Comparison of ENCODE assay signal across 17 cellular contexts in genomic region chr10:93812664-93813338, GRCh38. TPM values are rescaled to one million over a fixed set of nuclear protein-coding genes. Genes with fewer than 3 reads are reported as not detected.
"Had no signal": no experiment of that assay in that cellular context is flagged by ENCODE, and none has a peak within 500 bp of the region (broad histone marks: within the 10 kb centered on the region; RNA-seq: fewer than 3 reads in every experiment).

No MANE protein-coding gene starts in this region.

- FAIRE-seq: colon, endometrium had no signal

- DNase-seq: effector CD8-positive, alpha-beta T cell; esophagus squamous epithelium; sigmoid colon had no signal

- H3K4me3 ChIP-seq: body of pancreas, esophagus squamous epithelium, gastrocnemius medialis, ovary, sigmoid colon, smooth muscle cell, upper lobe of left lung, vagina had no signal

- H3K9me3 ChIP-seq: body of pancreas, esophagus squamous epithelium, gastrocnemius medialis, ovary, sigmoid colon, upper lobe of left lung, vagina had no signal

- H3K36me3 ChIP-seq: esophagus squamous epithelium, gastrocnemius medialis, ovary, sigmoid colon, upper lobe of left lung, vagina, WERI-Rb-1 had no signal

- H3K27me3 ChIP-seq: body of pancreas, gastrocnemius medialis, ovary, sigmoid colon, upper lobe of left lung, vagina had no signal

- H3K4me1 ChIP-seq: body of pancreas, vagina had no signal

- H3K27ac ChIP-seq: body of pancreas, epithelial cell of prostate, esophagus squamous epithelium, gastrocnemius medialis, ovary, sigmoid colon, upper lobe of left lung, vagina, WERI-Rb-1 had no signal

- H3K4me2 ChIP-seq: smooth muscle cell had no signal

RNA-seq across cellular contexts. Expression of gene LGI1, which starts 55.1 kb away (rescaled TPM):
- total RNA-seq: body of pancreas; dermis blood vessel endothelial cell; naive thymus-derived CD4-positive, alpha-beta T cell; progenitor cell of endocrine pancreas; renal cortical epithelial cell; upper lobe of left lung had no signal
- polyA plus RNA-seq: naive thymus-derived CD4-positive, alpha-beta T cell; smooth muscle cell had no signal
